Comparison of ENCODE assay signal across 20 cellular contexts in the genomic region with DNA sequence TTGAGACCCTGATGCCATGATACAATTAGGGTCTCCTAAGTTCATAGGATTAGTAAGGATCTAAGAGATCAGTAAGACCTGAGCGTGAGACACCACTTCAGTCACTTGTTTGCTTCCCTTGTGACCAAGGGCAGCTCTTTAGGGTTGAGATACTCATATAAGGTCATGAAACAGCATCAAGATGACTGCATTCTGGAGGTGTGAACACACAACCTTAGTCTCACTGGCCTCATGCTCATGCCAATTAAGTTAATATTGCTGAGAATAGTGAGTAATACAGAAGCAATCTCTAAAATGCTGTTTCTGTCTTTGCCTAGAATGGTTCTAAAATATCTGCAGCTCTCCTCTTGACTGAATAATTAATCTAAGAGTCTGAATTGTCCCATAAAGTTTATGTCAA. TPM values are rescaled to one million over a fixed set of nuclear protein-coding genes. Genes with fewer than 3 reads are reported as not detected.
DNase-seq lines count a peak whose midpoint lies in the region; ATAC-seq and TF ChIP-seq lines count a peak whose summit lies in the region.
"Had no signal": no experiment of that assay in that cellular context is flagged by ENCODE, and none has a peak within 500 bp of the region (broad histone marks: within the 10 kb centered on the region; RNA-seq: fewer than 3 reads in every experiment).

No MANE protein-coding gene starts in this region.

- WGBS in upper lobe of left lung, 2 donors: 77 to 88% methylated on average over 1 of the region's 1 CpG

- ATAC-seq in upper lobe of left lung (ENCODE audit: low FRiP score in 2 of 2) (no peak), HG03045 (IDR thresholded peaks at IDR 0.05; ENCODE audit: unreplicated experiment) (no peak)
- ATAC-seq: activated T-cell treated with anti-CD3 and anti-CD28 coated beads, Interleukin-2, amount 50 U/mL, for 4 hours; natural killer cell had no signal

- H3K27me3 ChIP-seq in upper lobe of left lung: no peaks in the 10 kb centered on the region

- TF ChIP-seq EP300 in upper lobe of left lung (IDR thresholded peaks at IDR 0.05): no peak

- H3K27ac ChIP-seq in upper lobe of left lung: no peak overlapping the region
- H3K27ac ChIP-seq: 22Rv1, WERI-Rb-1 had no signal

- no peak for TF ChIP-seq CTCF in epithelial cell of esophagus (IDR thresholded peaks at IDR 0.05; ENCODE audit: insufficient read depth, low read depth, low read length, missing control alignments)
- TF ChIP-seq CTCF in upper lobe of left lung (IDR thresholded peaks at IDR 0.05): no peak

- TF ChIP-seq POLR2A in upper lobe of left lung (IDR thresholded peaks at IDR 0.05): no peak

- H3K36me3 ChIP-seq in upper lobe of left lung: no peaks in the 10 kb centered on the region
- H3K36me3 ChIP-seq: WERI-Rb-1 had no signal

- no peaks in the 10 kb centered on the region for H3K4me1 ChIP-seq in upper lobe of left lung

- H3K4me3 ChIP-seq in epithelial cell of esophagus (ENCODE audit: low read length) (no peak overlapping the region), upper lobe of left lung (no peak overlapping the region)

- DNase-seq in NCI-H82 (lab: John Stamatoyannopoulos, UW): peak; percentile 13
- no peak for DNase-seq in NCI-H82 treated with DMSO at 0.1 percent for 48 hours (lab: John Stamatoyannopoulos, UW; ENCODE audit: unreplicated experiment)
- DNase-seq in HK-2 (ENCODE audit: unreplicated experiment): peak; percentile 34
- DNase-seq in epithelial cell of esophagus (ENCODE audit: low read depth): peak; percentile 57
- DNase-seq in renal cortical epithelial cell (ENCODE audit: low read depth): peak; percentile 96
- DNase-seq in upper lobe of left lung: no peak
- no peak for DNase-seq in HUDEP-2 (lab: John Stamatoyannopoulos, UW; ENCODE audit: unreplicated experiment in 76 of 76)
- DNase-seq: activated CD4-positive, alpha-beta memory T cell treated with anti-CD3 and anti-CD28 coated beads, Interleukin-2, amount 10 ng/mL, durations not matched to agents 7 days and 5 days; activated T-cell treated with anti-CD3 and anti-CD28 coated beads, Interleukin-2, amount 50 U/mL, for 4 hours; glutamatergic neuron; KBM-7; natural killer cell; NCI-H1048; NCI-H2081; NCI-H510A; SHP77; stimulated activated CD4-positive, alpha-beta T cell treated with anti-CD3 and anti-CD28 coated beads, Interleukin-4, amount 100 ng/mL, for 1 hour; WERI-Rb-1 had no signal

- no peaks in the 10 kb centered on the region for H3K9me3 ChIP-seq in upper lobe of left lung

RNA-seq across cellular contexts. Expression of gene KLHL7, which starts 39.6 kb away (rescaled TPM):
- total RNA-seq in renal cortical epithelial cell (50.6 and 53.1 TPM in 2 replicates), upper lobe of left lung (10 to 100 TPM; 18.6 to 43.8 (median 23.9) TPM)

RNA-seq across cellular contexts. Expression of gene HYCC1, which starts 52.0 kb away (rescaled TPM):
- 41.3 and 49.0 TPM in 2 replicates for total RNA-seq in renal cortical epithelial cell
- total RNA-seq in upper lobe of left lung: 10 to 100 TPM; 16.4 to 43.6 (median 38.8) TPM

Comparison
In these comparisons a context has a peak if more than half of its experiments do, and no peak if none do; other contexts are left out.
1. DNase-seq: peak in NCI-H82 (single experiment), HK-2 (single experiment), epithelial cell of esophagus (single experiment) and renal cortical epithelial cell (single experiment); none in NCI-H82 treated with DMSO at 0.1 percent for 48 hours (single experiment), upper lobe of left lung (0 of 2) and HUDEP-2 (0 of 76).